In genomic region chr5:1325870-1326546, GRCh38 we compare ENCODE assay signal across 13 cellular contexts. TPM values are rescaled to one million over a fixed set of nuclear protein-coding genes. Genes with fewer than 3 reads are reported as not detected.
DNase-seq lines count a peak whose midpoint lies in the region; ATAC-seq and TF ChIP-seq lines count a peak whose summit lies in the region.
"Had no signal": no experiment of that assay in that cellular context is flagged by ENCODE, and none has a peak within 500 bp of the region (broad histone marks: within the 10 kb centered on the region; RNA-seq: fewer than 3 reads in every experiment).

No MANE protein-coding gene starts in this region.

- H4K5ac ChIP-seq in IMR-90 (ENCODE audit: low read depth, low read length), result no peak overlapping the region

- H3K4me1 ChIP-seq in IMR-90 (ENCODE audit: control insufficient read depth, insufficient read depth, low read length) (peaks cover 1% of the 10 kb centered on the region; the same call in 1 of the 2 replicates), trophoblast cell (ENCODE audit: control insufficient read depth in 1 of 2, insufficient read depth in 2 of 2, low read length in 2 of 2) (no peaks in the 10 kb centered on the region)

- H3K14ac ChIP-seq in IMR-90 (replicated peaks; ENCODE audit: low read depth, low read length), result no peak overlapping the region
- no peak overlapping the region for H3K14ac ChIP-seq in trophoblast cell (ENCODE audit: low read length)

- H3K79me1 ChIP-seq in IMR-90 (ENCODE audit: low read depth in 1 of 2, low read length in 2 of 2) (peaks cover 10 to 18% of the 10 kb centered on the region in 2 experiments; a peak in 3 of 4 replicates), trophoblast cell (ENCODE audit: low read length) (no peaks in the 10 kb centered on the region)

- H2BK12ac ChIP-seq in trophoblast cell (ENCODE audit: low read length), result no peak overlapping the region

- H3K36me3 ChIP-seq in IMR-90 (ENCODE audit: control insufficient read depth, insufficient read depth, low read length) (peaks cover 52% of the 10 kb centered on the region), trophoblast cell (ENCODE audit: control insufficient read depth in 1 of 2, insufficient read depth in 2 of 2, low read length in 2 of 2) (peaks cover 65 to 69% of the 10 kb centered on the region in 2 experiments)

- POLR2A ChIA-PET in IMR-90 (lab: Charles Lee; ENCODE audit: unreplicated experiment), result no interaction called here

- H3K27me3 ChIP-seq in IMR-90 (ENCODE audit: control insufficient read depth, insufficient read depth, low read length) (no peaks in the 10 kb centered on the region), dorsolateral prefrontal cortex (no peaks in the 10 kb centered on the region), trophoblast cell (ENCODE audit: insufficient read depth, low read length) (no peaks in the 10 kb centered on the region)

- in situ Hi-C loops in IMR-90 (cut with MboI; ENCODE audit: low sequenced_read_pairs), result no loop called here

- H2BK20ac ChIP-seq in IMR-90 (ENCODE audit: low read depth, low read length), result no peak overlapping the region

- H3K9ac ChIP-seq in IMR-90 (ENCODE audit: low read depth, low read length), result no peak overlapping the region
- H3K9ac ChIP-seq in trophoblast cell (ENCODE audit: low read length), result no peak overlapping the region

- no peak overlapping the region for H3K56ac ChIP-seq in IMR-90 (ENCODE audit: extremely low read depth, insufficient read depth, low read length)

- dilution Hi-C loops in IMR-90 (cut with HindIII; ENCODE audit: low sequenced_read_pairs, unreplicated experiment), result no loop called here

- no peak overlapping the region for H3K4ac ChIP-seq in IMR-90 (ENCODE audit: low read depth, low read length)
- no peak overlapping the region for H3K4ac ChIP-seq in trophoblast cell (ENCODE audit: low read depth, low read length)

- no peak overlapping the region for H3K18ac ChIP-seq in IMR-90 (ENCODE audit: low read depth, low read length)
- H3K18ac ChIP-seq in trophoblast cell (ENCODE audit: low read length), result no peak overlapping the region

- ATAC-seq in IMR-90 (ENCODE audit: low read depth), result no peak
- no peak for ATAC-seq in GM18517 (IDR thresholded peaks at IDR 0.05; ENCODE audit: unreplicated experiment)
- ATAC-seq: effector memory CD8-positive, alpha-beta T cell had no signal

- no peak overlapping the region for H2AFZ ChIP-seq in IMR-90 (replicated peaks; ENCODE audit: low read length, poor library complexity)
- H2AFZ ChIP-seq in trophoblast cell (ENCODE audit: insufficient read depth, low read length, poor library complexity), result no peak overlapping the region

- WGBS in IMR-90 (ENCODE audit: extremely low coverage in 2 of 2, insufficient read length in 1 of 2), 2 experiments, result 68% methylated on average over 7 of the region's 22 CpGs; no CpG with 5 or more reads in 1 of the 2 experiments
- WGBS in trophoblast cell (ENCODE audit: extremely low coverage, insufficient coverage, insufficient read length), result no CpG with 5 or more reads among the region's 22 CpGs

- H4K20me1 ChIP-seq in IMR-90 (ENCODE audit: insufficient read depth, low read length), result peaks cover 4% of the 10 kb centered on the region

- no peak overlapping the region for H4K12ac ChIP-seq in trophoblast cell (ENCODE audit: low read depth, low read length)

- DNase-seq in activated CD8-positive, alpha-beta memory T cell treated with anti-CD3 and anti-CD28 coated beads, Interleukin-2, amount 50 U/mL, for 4 hours, result peak; percentile 12
- DNase-seq in activated CD8-positive, alpha-beta memory T cell treated with anti-CD3 and anti-CD28 coated beads for 24 hours, result no peak
- DNase-seq in IMR-90 (no peak), dorsolateral prefrontal cortex (peak in 7 of 10 donors; percentile 26 to 64 (median 41)), trophoblast cell (peak in 1 of 2 donors; percentile 11), epidermal melanocyte (ENCODE audit: insufficient read length, low spot score) (no peak), NCI-H1694 treated with DMSO at 0.1 percent for 48 hours (lab: John Stamatoyannopoulos, UW) (no peak)
- DNase-seq: effector memory CD8-positive, alpha-beta T cell; NCI-H1417 treated with DMSO at 0.1 percent for 48 hours; stimulated activated CD4-positive, alpha-beta T cell treated with anti-CD3 and anti-CD28 coated beads, Interleukin-4, amount 100 ng/mL, for 1 hour; substantia nigra; T-helper 9 cell had no signal

- H3K23ac ChIP-seq in IMR-90 (ENCODE audit: low read depth, low read length) (no peak overlapping the region), trophoblast cell (ENCODE audit: low read length) (no peak overlapping the region)

- H3K27ac ChIP-seq in IMR-90 (ENCODE audit: insufficient read depth, low read length) (no peak overlapping the region), dorsolateral prefrontal cortex (peak overlapping the region in 29 of 59 donors; percentile 13 to 77 (median 48)), trophoblast cell (ENCODE audit: low read depth, low read length) (no peak overlapping the region)

- H2BK120ac ChIP-seq in IMR-90 (ENCODE audit: low read depth, low read length) (no peak overlapping the region), trophoblast cell (ENCODE audit: insufficient read depth, low read length, poor library complexity) (no peak overlapping the region)

- no peak overlapping the region for H3K4me3 ChIP-seq in IMR-90 (ENCODE audit: insufficient read depth, low read depth, low read length)
- peak overlapping the region in 32 of 59 donors; percentile 2 to 52 (median 25) for H3K4me3 ChIP-seq in dorsolateral prefrontal cortex
- H3K4me3 ChIP-seq in trophoblast cell (ENCODE audit: low read depth, low read length), result peak overlapping the region; percentile 26

- no peak overlapping the region for H4K91ac ChIP-seq in IMR-90 (ENCODE audit: insufficient read depth, low read depth, low read length)
- H4K91ac ChIP-seq in trophoblast cell (ENCODE audit: low read depth, low read length), result no peak overlapping the region

- CTCF ChIA-PET in IMR-90 (lab: Yijun Ruan, JAX), result no interaction called here

- no peak for TF ChIP-seq RAD21 in IMR-90 (IDR thresholded peaks at IDR 0.05; ENCODE audit: low read length)

- no peak overlapping the region for H2BK5ac ChIP-seq in IMR-90 (ENCODE audit: low read depth, low read length, poor library complexity, severe bottlenecking)
- no peak overlapping the region for H2BK5ac ChIP-seq in trophoblast cell (ENCODE audit: low read depth, low read length, poor library complexity)

- 0 out of 3 replicates have a peak overlapping the region, but pooled peaks have one; percentile 50 for H2BK15ac ChIP-seq in IMR-90 (ENCODE audit: low read depth, low read length)

- H2AK5ac ChIP-seq in IMR-90 (ENCODE audit: low read depth, low read length), result no peak overlapping the region
- no peak overlapping the region for H2AK5ac ChIP-seq in trophoblast cell (ENCODE audit: low read length)

- H2AK9ac ChIP-seq in IMR-90 (replicated peaks; ENCODE audit: low read depth, low read length, poor library complexity), result no peak overlapping the region

- no peaks in the 10 kb centered on the region for H3K79me2 ChIP-seq in trophoblast cell (ENCODE audit: control insufficient read depth, insufficient read depth, low read length, poor library complexity)

- H3K4me2 ChIP-seq in IMR-90 (ENCODE audit: low read depth, low read length), result no peak overlapping the region
- H3K4me2 ChIP-seq in trophoblast cell (ENCODE audit: low read length), result no peak overlapping the region

- intact Hi-C loops in IMR-90 (cut with micrococcal nuclease) (no loop called here), dorsolateral prefrontal cortex (cut with DNase I) (no loop called here)

- TF ChIP-seq POLR2A in IMR-90 (IDR thresholded peaks at IDR 0.05; ENCODE audit: low read depth, low read length), result no peak

- no peaks in the 10 kb centered on the region for H3K9me1 ChIP-seq in IMR-90 (ENCODE audit: insufficient read depth, low read length)

- no TSS peak for BruUV-seq in IMR-90 (replicated peaks; lab: Mats Ljungman, UMichigan)

- H4K8ac ChIP-seq in IMR-90 (ENCODE audit: low read depth in 2 of 2, low read length in 2 of 2), result no peak overlapping the region
- no peak overlapping the region for H4K8ac ChIP-seq in trophoblast cell (ENCODE audit: low read depth, low read length)

- no peak for TF ChIP-seq CTCF in IMR-90 (conservative IDR thresholded peaks at IDR 0.05; ENCODE audit: low read depth, low read length)
- no peak for TF ChIP-seq CTCF in dorsolateral prefrontal cortex (IDR thresholded peaks at IDR 0.05 in 54 of 56, conservative IDR thresholded peaks at IDR 0.05 in 2 of 56; ENCODE audit: low read depth in 1 of 56, partially characterized antibody in 56 of 56)

- peaks cover 13% of the 10 kb centered on the region for H3K9me3 ChIP-seq in IMR-90 (ENCODE audit: control insufficient read depth, insufficient read depth, low read length)
- H3K9me3 ChIP-seq in trophoblast cell (ENCODE audit: insufficient read depth, low read depth, low read length), result peaks cover 34% of the 10 kb centered on the region

TF ChIP-seq in IMR-90, 13 proteins besides CTCF, POLR2A, EP300 and RAD21:
- TF ChIP-seq ELK1 (IDR thresholded peaks at IDR 0.05; ENCODE audit: borderline replicate concordance, low read depth, low read length), result no peak
- no peak for TF ChIP-seq SMC3 (IDR thresholded peaks at IDR 0.05; ENCODE audit: low read depth, low read length)

RNA-seq across cellular contexts. Expression of gene CLPTM1L, which starts 18.9 kb away (rescaled TPM):
- total RNA-seq in IMR-90 (2012; rRNA removed) (101 and 137 TPM in 2 replicates), dorsolateral prefrontal cortex (10 to 100 TPM; 43.0 to 76.3 (median 58.2) TPM)
- polyA plus RNA-seq in IMR-90 (2012; rRNA removed), result 110 and 114 TPM in 2 replicates
- polyA plus RNA-seq in IMR-90 (2012; cell fraction: cytosol; rRNA removed), result 96.9 and 126 TPM in 2 replicates
- polyA plus RNA-seq in IMR-90 (2012; cell fraction: nucleus; rRNA removed; ENCODE audit: low replicate concordance), result 124 and 132 TPM in 2 replicates
- polyA plus RNA-seq in trophoblast cell (2013), result 84.8 and 91.2 TPM in 2 replicates

RNA-seq across cellular contexts. Expression of gene TERT, which starts 31.1 kb away (rescaled TPM):
- total RNA-seq in IMR-90 (2012; rRNA removed) (not detected in 2 replicates), dorsolateral prefrontal cortex (1 to 10 TPM in 15 of 120 experiments, under 1 TPM in 41, not detected in 64; 0.11 to 2.9 (median 0.49) TPM)
- not detected in 2 replicates for polyA plus RNA-seq in IMR-90 (2012; rRNA removed)
- not detected in 2 replicates for polyA plus RNA-seq in IMR-90 (2012; cell fraction: cytosol; rRNA removed)
- 0.02 TPM in 1 of 2 replicates, not detected in the other for polyA plus RNA-seq in IMR-90 (2012; cell fraction: nucleus; rRNA removed; ENCODE audit: low replicate concordance)
- polyA plus RNA-seq in trophoblast cell (2013), result 0.08 TPM in 2 replicates

Comparison
In these comparisons a context has a peak if more than half of its experiments do, and no peak if none do; other contexts are left out.
1. DNase-seq: peak in activated CD8-positive, alpha-beta memory T cell treated with anti-CD3 and anti-CD28 coated beads, Interleukin-2, amount 50 U/mL, for 4 hours (single experiment) and dorsolateral prefrontal cortex (7 of 10); none in activated CD8-positive, alpha-beta memory T cell treated with anti-CD3 and anti-CD28 coated beads for 24 hours (single experiment), IMR-90 (single experiment), epidermal melanocyte (single experiment) and NCI-H1694 treated with DMSO at 0.1 percent for 48 hours (single experiment).